In the genomic region with DNA sequence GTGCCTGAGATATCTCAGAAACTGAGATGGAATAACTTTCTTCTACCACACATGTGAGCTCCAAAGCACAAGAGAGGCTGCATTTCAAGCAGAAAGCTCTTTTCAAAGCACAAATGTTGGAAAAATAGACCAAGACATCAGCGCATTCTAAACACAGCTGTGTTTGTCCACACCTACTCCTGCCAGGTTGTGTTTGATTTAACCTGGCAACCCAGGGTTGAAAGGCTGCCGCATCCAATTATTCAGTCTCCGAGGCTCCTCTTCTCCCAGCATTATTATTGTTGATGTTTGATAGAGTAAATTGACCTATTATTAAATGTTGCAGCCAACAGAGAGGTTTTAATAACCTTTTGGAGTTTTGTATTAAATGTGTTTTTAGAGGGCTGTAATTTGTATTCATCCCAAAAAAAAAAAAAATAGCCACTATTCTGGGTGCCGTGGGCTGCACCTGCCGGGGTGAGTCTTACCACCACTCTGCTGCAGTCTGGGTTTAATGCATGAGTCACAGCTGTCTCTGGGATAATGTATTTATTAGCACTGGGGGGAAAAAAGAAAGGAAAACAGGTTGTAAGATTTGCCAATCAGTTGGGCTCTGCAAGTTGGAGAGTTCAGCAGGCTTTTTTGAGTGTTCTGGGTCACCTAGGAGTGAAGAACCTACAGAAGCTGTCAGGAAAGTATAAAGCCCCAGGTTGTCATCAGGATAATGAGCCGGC, we compare ENCODE assay signal across 10 cellular contexts.
DNase-seq lines count a peak whose midpoint lies in the region; ATAC-seq and TF ChIP-seq lines count a peak whose summit lies in the region.
"Had no signal": no experiment of that assay in that cellular context is flagged by ENCODE, and none has a peak within 500 bp of the region (broad histone marks: within the 10 kb centered on the region; RNA-seq: fewer than 3 reads in every experiment).

No MANE protein-coding gene starts in this region.

- H3K4me1 ChIP-seq in right atrium auricular region (peaks cover 0 to 30% of the 10 kb centered on the region in 2 donors), left lung (peaks cover 4 to 17% of the 10 kb centered on the region in 2 donors), uterus (no peaks in the 10 kb centered on the region)

- TF ChIP-seq POLR2A in uterus (IDR thresholded peaks at IDR 0.05): no peak

- no peaks in the 10 kb centered on the region for H3K9me3 ChIP-seq in right atrium auricular region
- H3K9me3 ChIP-seq in left lung: no peaks in the 10 kb centered on the region
- H3K9me3 ChIP-seq in uterus: no peaks in the 10 kb centered on the region
- H3K9me3 ChIP-seq: MG63 had no signal

- peak overlapping the region; percentile 15 to 88 for H3K27ac ChIP-seq in right atrium auricular region
- peak overlapping the region; percentile 76 to 82 for H3K27ac ChIP-seq in left lung
- peak overlapping the region; percentile 51 to 60 for H3K27ac ChIP-seq in uterus

- intact Hi-C loops in Right ventricle myocardium inferior (cut with DNase I): loop anchor here (5.0 to 10.0 kb wide), 2 partner anchors 733 to 876 kb away; no protein-coding TSS in a partner anchor
- intact Hi-C loops in left lung (cut with DNase I): no loop called here
- intact Hi-C loops in uterus (cut with DNase I; ENCODE audit: low total_unique reads): no loop called here

- H3K27me3 ChIP-seq in right atrium auricular region: no peaks in the 10 kb centered on the region
- no peaks in the 10 kb centered on the region for H3K27me3 ChIP-seq in left lung
- H3K27me3 ChIP-seq in uterus: no peaks in the 10 kb centered on the region
- H3K27me3 ChIP-seq: MG63 had no signal

- no peak for DNase-seq in right atrium auricular region (ENCODE audit: low spot score)
- no peak for DNase-seq in Right ventricle myocardium inferior (ENCODE audit: missing footprints)
- DNase-seq in left lung: no peak
- DNase-seq in uterus: no peak
- DNase-seq in stimulated activated naive CD4-positive, alpha-beta T cell treated with Interleukin-2 at 50 U/mL for 16 hours (lab: John Stamatoyannopoulos, UW): no peak
- no peak for DNase-seq in D341Med (ENCODE audit: low spot score)
- DNase-seq: activated CD8-positive, alpha-beta memory T cell treated with anti-CD3 and anti-CD28 coated beads, Interleukin-2, amount 50 U/mL, for 48 hours had no signal

- H3K4me3 ChIP-seq in right atrium auricular region (no peak overlapping the region), WI38 (ENCODE audit: low read depth, low read length) (0 out of 2 replicates have a peak overlapping the region, but pooled peaks have one; percentile 15), left lung (no peak overlapping the region), uterus (no peak overlapping the region)
- H3K4me3 ChIP-seq: MG63 had no signal

- TF ChIP-seq CTCF in right atrium auricular region (IDR thresholded peaks at IDR 0.05): no peak
- TF ChIP-seq CTCF in WI38 (IDR thresholded peaks at IDR 0.05; ENCODE audit: low read depth, low read length): no peak
- no peak for TF ChIP-seq CTCF in left lung (IDR thresholded peaks at IDR 0.05)
- TF ChIP-seq CTCF in uterus (IDR thresholded peaks at IDR 0.05): no peak

- H3K36me3 ChIP-seq in right atrium auricular region: no peaks in the 10 kb centered on the region
- H3K36me3 ChIP-seq in left lung: no peaks in the 10 kb centered on the region
- no peaks in the 10 kb centered on the region for H3K36me3 ChIP-seq in uterus
- H3K36me3 ChIP-seq: MG63 had no signal

- ATAC-seq in Right ventricle myocardium inferior (no peak), left lung (peak; percentile 42), HG03139 (IDR thresholded peaks at IDR 0.05; ENCODE audit: unreplicated experiment) (no peak)
